Comparison of ENCODE assay signal across 8 cellular contexts in genomic region chr2:71545572-71546274, GRCh38.
DNase-seq lines count a peak whose midpoint lies in the region; ATAC-seq, FAIRE-seq and TF ChIP-seq lines count a peak whose summit lies in the region.

No MANE protein-coding gene starts in this region.

- peak; percentile 97 to 99 for TF ChIP-seq RAD21 in A549 (conservative IDR thresholded peaks at IDR 0.05 in 1 of 2, IDR thresholded peaks at IDR 0.05 in 1 of 2)

- H2AFZ ChIP-seq in trophoblast cell (ENCODE audit: insufficient read depth, low read length, poor library complexity), result no peak overlapping the region

- CTCF ChIA-PET in A549 (lab: Yijun Ruan, JAX), result interaction anchor here (0.5 to 14.0 kb wide), 65 partner anchors 8 to 1498 kb away, joined by 3 to 185 read pairs (median 4); partner anchors contain the start of genes CYP26B1 and SPR

- no peak overlapping the region for H4K12ac ChIP-seq in trophoblast cell (ENCODE audit: low read depth, low read length)

- H3K14ac ChIP-seq in trophoblast cell (ENCODE audit: low read length), result no peak overlapping the region

- H4K91ac ChIP-seq in trophoblast cell (ENCODE audit: low read depth, low read length), result no peak overlapping the region

- no peaks in the 10 kb centered on the region for H3K27me3 ChIP-seq in trophoblast cell (ENCODE audit: insufficient read depth, low read length)

- H2AK5ac ChIP-seq in trophoblast cell (ENCODE audit: low read length), result no peak overlapping the region

- H3K79me2 ChIP-seq in trophoblast cell (ENCODE audit: control insufficient read depth, insufficient read depth, low read length, poor library complexity), result no peaks in the 10 kb centered on the region

- TF ChIP-seq CTCF in A549 (IDR thresholded peaks at IDR 0.05) (peak; percentile 97), GM12872 (IDR thresholded peaks at IDR 0.05; ENCODE audit: insufficient read depth, low read depth, low read length) (peak; percentile 74)

- POLR2A ChIA-PET in A549 (lab: Yijun Ruan, JAX), result no interaction called here

- H3K23ac ChIP-seq in trophoblast cell (ENCODE audit: low read length), result no peak overlapping the region

- peak overlapping the region; percentile 83 for H3K4me3 Mint-ChIP-seq in activated naive CD8-positive, alpha-beta T cell

- no peak overlapping the region for H3K18ac ChIP-seq in trophoblast cell (ENCODE audit: low read length)

- H3K27ac Mint-ChIP-seq in activated naive CD8-positive, alpha-beta T cell, result peak overlapping the region; percentile 52

- no peak overlapping the region for H2BK5ac ChIP-seq in trophoblast cell (ENCODE audit: low read depth, low read length, poor library complexity)

- WGBS in A549 (ENCODE audit: missing lambda C conversion rate), result 31% methylated on average over 22 of the region's 22 CpGs
- WGBS in trophoblast cell (ENCODE audit: extremely low coverage, insufficient coverage, insufficient read length), result no CpG with 5 or more reads among the region's 22 CpGs

- H3K79me1 ChIP-seq in trophoblast cell (ENCODE audit: low read length), result no peaks in the 10 kb centered on the region

- peaks cover 5% of the 10 kb centered on the region for H3K27me3 Mint-ChIP-seq in activated naive CD8-positive, alpha-beta T cell

- TF ChIP-seq POLR2A in A549 (IDR thresholded peaks at IDR 0.05; ENCODE audit: low read length), result no peak

- H3K4ac ChIP-seq in trophoblast cell (ENCODE audit: low read depth, low read length), result no peak overlapping the region

- no peak overlapping the region for H2BK12ac ChIP-seq in trophoblast cell (ENCODE audit: low read length)

- no peaks in the 10 kb centered on the region for H3K9me3 Mint-ChIP-seq in activated naive CD8-positive, alpha-beta T cell (ENCODE audit: low read depth)

- peaks cover 10% of the 10 kb centered on the region for H3K4me1 Mint-ChIP-seq in activated naive CD8-positive, alpha-beta T cell (ENCODE audit: low read depth)

- no peak overlapping the region for H4K8ac ChIP-seq in trophoblast cell (ENCODE audit: low read depth, low read length)

- peak; percentile 88 to 92 for ATAC-seq in A549
- ATAC-seq in HG03342 (IDR thresholded peaks at IDR 0.05; ENCODE audit: unreplicated experiment), result no peak

- H3K9me3 ChIP-seq in A549 (no peaks in the 10 kb centered on the region), trophoblast cell (ENCODE audit: insufficient read depth, low read depth, low read length) (peaks cover 1% of the 10 kb centered on the region)

- H3K4me1 ChIP-seq in A549, result peaks cover 8% of the 10 kb centered on the region
- no peaks in the 10 kb centered on the region for H3K4me1 ChIP-seq in trophoblast cell (ENCODE audit: control insufficient read depth in 1 of 2, insufficient read depth in 2 of 2, low read length in 2 of 2)

- H3K27ac ChIP-seq in A549 (no peak overlapping the region), trophoblast cell (ENCODE audit: low read depth, low read length) (no peak overlapping the region)

- no peak overlapping the region for H2BK120ac ChIP-seq in trophoblast cell (ENCODE audit: insufficient read depth, low read length, poor library complexity)

- H3K4me3 ChIP-seq in A549 (peak overlapping the region; percentile 16; the same call in 1 of the 3 replicates), trophoblast cell (ENCODE audit: low read depth, low read length) (no peak overlapping the region)

- H3K9ac ChIP-seq in trophoblast cell (ENCODE audit: low read length), result no peak overlapping the region

- H3K36me3 ChIP-seq in trophoblast cell (ENCODE audit: control insufficient read depth in 1 of 2, insufficient read depth in 2 of 2, low read length in 2 of 2), result peaks cover 0 to 5% of the 10 kb centered on the region in 2 experiments

- DNase-seq in A549 (ENCODE audit: low read depth in 1 of 2, low spot score in 1 of 2) (peak; percentile 78 to 80), HuH-7.5 (ENCODE audit: low spot score) (peak; percentile 87), RKO (ENCODE audit: low spot score) (peak; percentile 64), glomerular visceral epithelial cell (ENCODE audit: extremely low spot score) (peak; percentile 44), trophoblast cell (peak; percentile 24 to 61)

- peak overlapping the region; percentile 60 for H3K4me2 ChIP-seq in A549
- no peak overlapping the region for H3K4me2 ChIP-seq in trophoblast cell (ENCODE audit: low read length)

- FAIRE-seq in A549 (lab: Jason Lieb, UNC), result peak; percentile 67

- no peak for TF ChIP-seq EP300 in A549 (IDR thresholded peaks at IDR 0.05)

- no peaks in the 10 kb centered on the region for H3K36me3 Mint-ChIP-seq in activated naive CD8-positive, alpha-beta T cell

TF ChIP-seq in A549, 52 proteins besides CTCF, POLR2A, EP300 and RAD21:
- peak; percentile 6 for TF ChIP-seq ZFP36 (IDR thresholded peaks at IDR 0.05; ENCODE audit: borderline replicate concordance, partially characterized antibody)
- TF ChIP-seq E2F6 (IDR thresholded peaks at IDR 0.05; ENCODE audit: borderline replicate concordance, low read depth), result peak; percentile 36; the same call in 1 of the 2 replicates
- TF ChIP-seq SMC3 (IDR thresholded peaks at IDR 0.05), result peak; percentile 82
- no peak for TF ChIP-seq TFCP2L1 (CRISPR knock-in tag; IDR thresholded peaks at IDR 0.05)
